8 cellular contexts compared by ENCODE assay signal in the genomic region with DNA sequence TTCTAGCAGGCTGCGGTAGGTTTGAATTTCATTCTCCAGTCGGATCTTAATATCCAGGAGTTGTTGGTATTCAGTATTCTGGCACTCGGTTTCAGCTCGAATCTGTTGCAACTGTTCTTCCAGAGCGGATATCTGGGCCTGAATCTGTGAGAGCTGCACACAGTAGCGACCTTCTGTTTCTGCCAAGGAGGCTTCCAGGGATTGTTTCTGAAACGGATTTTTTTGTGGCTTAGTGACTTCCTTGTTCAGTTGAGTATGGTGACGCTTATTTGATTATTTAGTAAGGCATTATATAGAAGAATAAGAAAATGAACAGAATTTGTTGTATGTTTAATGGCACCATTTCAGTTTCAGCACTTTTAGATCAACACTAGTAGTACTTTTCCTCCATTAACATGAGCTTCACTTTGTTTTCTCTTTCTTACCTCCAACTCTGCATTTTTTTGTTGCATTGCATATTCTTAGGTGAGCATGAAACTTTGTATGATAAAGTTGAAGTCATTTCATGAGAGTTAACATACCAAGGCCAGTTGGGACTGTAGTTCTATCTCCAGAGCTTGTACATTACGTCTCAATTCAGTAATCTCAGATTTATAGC. TPM values are rescaled to one million over a fixed set of nuclear protein-coding genes. Genes with fewer than 3 reads are reported as not detected.
A peak's percentile ranks its signal among the peaks of the same experiment; 100 is the strongest.
DNase-seq lines count a peak whose midpoint lies in the region; ATAC-seq, FAIRE-seq and TF ChIP-seq lines count a peak whose summit lies in the region.

No MANE protein-coding gene starts in this region.

- H3K4me3 ChIP-seq in AG04450 (ENCODE audit: low read depth, low read length) = peak overlapping the region; percentile 73
- H3K4me3 ChIP-seq in HUES48 (ENCODE audit: low read depth, low read length) = peak overlapping the region; percentile 98
- H3K4me3 ChIP-seq in body of pancreas = peak overlapping the region; percentile 19 to 23
- peak overlapping the region; percentile 61 to 88 (median 68) for H3K4me3 ChIP-seq in keratinocyte (ENCODE audit: control insufficient read depth in 2 of 3, extremely low read depth in 1 of 3, insufficient read depth in 2 of 3, low read depth in 1 of 3, low read length in 3 of 3)
- peak overlapping the region; percentile 58 to 84 (median 75) for H3K4me3 ChIP-seq in subcutaneous abdominal adipose tissue (ENCODE audit: low read depth in 1 of 5, low read length in 5 of 5)

- H3K4me2 ChIP-seq in keratinocyte (ENCODE audit: control insufficient read depth, extremely low read depth, insufficient read depth, low read depth, low read length) = peak overlapping the region; percentile 75

- H3K9me3 ChIP-seq in AG04450 (ENCODE audit: control insufficient read depth, insufficient read depth, low read length) = no peaks in the 10 kb centered on the region
- H3K9me3 ChIP-seq in HUES48 (ENCODE audit: control insufficient read depth, insufficient read depth, low read length) = no peaks in the 10 kb centered on the region
- no peaks in the 10 kb centered on the region for H3K9me3 ChIP-seq in body of pancreas
- no peaks in the 10 kb centered on the region for H3K9me3 ChIP-seq in keratinocyte (ENCODE audit: control insufficient read depth, low read depth, low read length)
- H3K9me3 ChIP-seq in subcutaneous abdominal adipose tissue (ENCODE audit: control insufficient read depth in 5 of 5, low read length in 5 of 5) = no peaks in the 10 kb centered on the region

- H2AFZ ChIP-seq in keratinocyte (ENCODE audit: control insufficient read depth, low read length) = peak overlapping the region; percentile 72

- POLR2A ChIA-PET in AG04450 (lab: Yijun Ruan, JAX) = interaction anchor here (0.6 to 1.4 kb wide), 5 partner anchors 14 to 869 kb away, joined by 3 to 10 read pairs (median 3); partner anchors contain the start of genes EIF1 and SMARCE1

- DNase-seq in AG04450 (ENCODE audit: low read depth, low spot score) = no peak
- DNase-seq in body of pancreas = peak in 1 of 4 donors; percentile 6
- no peak for DNase-seq in keratinocyte (ENCODE audit: low read depth, low spot score)
- DNase-seq in NCI-H2171 treated with DMSO at 0.1 percent for 48 hours (lab: John Stamatoyannopoulos, UW) = no peak

- H3K79me2 ChIP-seq in keratinocyte (ENCODE audit: control insufficient read depth, insufficient read depth, low read length) = peaks cover 12% of the 10 kb centered on the region

- CTCF ChIA-PET in AG04450 (lab: Charles Lee) = interaction anchor here (1.0 to 2.4 kb wide), 7 partner anchors 16 to 848 kb away, joined by 3 to 18 read pairs (median 7); no protein-coding TSS in a partner anchor

- WGBS in body of pancreas, 2 donors = 33 to 36% methylated on average over 9 of the region's 9 CpGs

- no peaks in the 10 kb centered on the region for H4K20me1 ChIP-seq in keratinocyte (ENCODE audit: control insufficient read depth, extremely low read depth, insufficient read depth, low read length)

- H3K27ac ChIP-seq in AG04450 (ENCODE audit: low read depth, low read length) = peak overlapping the region; percentile 59
- peak overlapping the region; percentile 92 for H3K27ac ChIP-seq in HUES48 (ENCODE audit: low read depth, low read length)
- peak overlapping the region in 3 of 4 donors; percentile 77 to 89 (median 88) for H3K27ac ChIP-seq in body of pancreas
- peak overlapping the region; percentile 60 for H3K27ac ChIP-seq in keratinocyte (ENCODE audit: control insufficient read depth, insufficient read depth, low read length)
- peak overlapping the region; percentile 91 for H3K27ac ChIP-seq in subcutaneous abdominal adipose tissue (ENCODE audit: low read depth, low read length)

- H3K9ac ChIP-seq in HUES48 (ENCODE audit: low read depth, low read length) (peak overlapping the region; percentile 17; the same call in 1 of the 2 replicates), keratinocyte (ENCODE audit: control insufficient read depth, extremely low read depth, insufficient read depth, low read length) (peak overlapping the region; percentile 74), subcutaneous abdominal adipose tissue (ENCODE audit: low read length in 5 of 5) (peak overlapping the region; percentile 25 to 84 (median 76))

- intact Hi-C loops in body of pancreas (cut with DNase I) = no loop called here

- no peak for TF ChIP-seq POLR2A in body of pancreas (IDR thresholded peaks at IDR 0.05)

- ATAC-seq in body of pancreas (no peak), HG03354 (IDR thresholded peaks at IDR 0.05; ENCODE audit: poor library complexity, severe bottlenecking, unreplicated experiment) (no peak), HG03378 (IDR thresholded peaks at IDR 0.05; ENCODE audit: unreplicated experiment) (no peak)

- H3K36me3 ChIP-seq in HUES48 (ENCODE audit: control insufficient read depth, insufficient read depth, low read length) (peaks cover 7% of the 10 kb centered on the region), body of pancreas (replicated peaks in 1 of 2; ENCODE audit: insufficient read depth in 1 of 2, low read depth in 2 of 2) (no peaks in the 10 kb centered on the region), keratinocyte (ENCODE audit: control insufficient read depth in 2 of 2, extremely low read depth in 1 of 2, insufficient read depth in 2 of 2, low read length in 2 of 2) (peaks cover 4 to 8% of the 10 kb centered on the region in 2 experiments), subcutaneous abdominal adipose tissue (ENCODE audit: control insufficient read depth in 5 of 5, insufficient read depth in 5 of 5, low read length in 5 of 5) (peaks cover 0 to 16% (median 7%) of the 10 kb centered on the region in 5 donors)

- H3K27me3 ChIP-seq in AG04450 (ENCODE audit: control insufficient read depth, insufficient read depth, low read length) (no peaks in the 10 kb centered on the region), HUES48 (ENCODE audit: control insufficient read depth, insufficient read depth, low read length) (no peaks in the 10 kb centered on the region), body of pancreas (no peaks in the 10 kb centered on the region), keratinocyte (ENCODE audit: control insufficient read depth, extremely low read depth, insufficient read depth, low read length) (no peaks in the 10 kb centered on the region), subcutaneous abdominal adipose tissue (ENCODE audit: control insufficient read depth in 5 of 5, insufficient read depth in 4 of 5, low read length in 5 of 5) (no peaks in the 10 kb centered on the region)

- dilution Hi-C loops in keratinocyte (cut with MboI; ENCODE audit: extremely low pct_ligation_motif_present, low sequenced_read_pairs) = no loop called here

- TF ChIP-seq CTCF in AG04450 (IDR thresholded peaks at IDR 0.05; ENCODE audit: low read depth, low read length) = no peak
- TF ChIP-seq CTCF in body of pancreas (IDR thresholded peaks at IDR 0.05) = no peak
- no peak for TF ChIP-seq CTCF in keratinocyte (optimal IDR thresholded peaks at IDR 0.05 in 1 of 3, IDR thresholded peaks at IDR 0.05 in 1 of 3, conservative IDR thresholded peaks at IDR 0.05 in 1 of 3; ENCODE audit: extremely low read depth in 1 of 3, insufficient read depth in 2 of 3, low read length in 3 of 3)

- no peak for FAIRE-seq in keratinocyte (lab: Jason Lieb, UNC)

- H3K4me1 ChIP-seq in HUES48 (ENCODE audit: control insufficient read depth, insufficient read depth, low read length) = peaks cover 12% of the 10 kb centered on the region
- H3K4me1 ChIP-seq in body of pancreas = peaks cover 15% of the 10 kb centered on the region
- peaks cover 17% of the 10 kb centered on the region for H3K4me1 ChIP-seq in keratinocyte (ENCODE audit: control insufficient read depth, extremely low read depth, insufficient read depth, low read length)
- H3K4me1 ChIP-seq in subcutaneous abdominal adipose tissue (ENCODE audit: control insufficient read depth in 5 of 5, insufficient read depth in 5 of 5, low read length in 5 of 5) = peaks cover 3 to 25% (median 18%) of the 10 kb centered on the region in 5 donors

- no peaks in the 10 kb centered on the region for H3K9me1 ChIP-seq in keratinocyte (ENCODE audit: control insufficient read depth, extremely low read depth, insufficient read depth, low read length)

RNA-seq across cellular contexts. Expression of gene KRT10, which starts 2.8 kb away (rescaled TPM):
- polyA plus RNA-seq in AG04450 (2011; rRNA removed) (35.4 and 35.8 TPM in 2 replicates), keratinocyte (27.2 to 67.9 TPM (median 66.2 TPM) in 3 replicates)
- polyA minus RNA-seq in AG04450 (2011; rRNA and poly(A)+ RNA removed) = 0.69 and 2.0 TPM in 2 replicates
- 1 to 10 TPM; 3.3 to 8.0 TPM for total RNA-seq in body of pancreas
- 2,723 TPM for polyA plus RNA-seq in keratinocyte (2011; ENCODE audit: low read depth)
- polyA plus RNA-seq in keratinocyte (2011; cell fraction: cytosol; rRNA removed) = 28.3 and 53.4 TPM in 2 replicates
- polyA plus RNA-seq in keratinocyte (2011; cell fraction: nucleus; rRNA removed) = 72.0 and 123 TPM in 2 replicates
- polyA plus RNA-seq in keratinocyte (2012; ENCODE audit: low replicate concordance) = 62.0 and 2,469 TPM in 2 replicates
- polyA minus RNA-seq in keratinocyte = 1.9 to 13.0 TPM (median 11.8 TPM) in 3 replicates
- polyA minus RNA-seq in keratinocyte (2011; cell fraction: cytosol; rRNA and poly(A)+ RNA removed) = 8.2 TPM
- 21.5 and 30.9 TPM in 2 replicates for polyA minus RNA-seq in keratinocyte (2011; cell fraction: nucleus; rRNA and poly(A)+ RNA removed)

RNA-seq across cellular contexts. Expression of gene KRT28, which starts 19.9 kb away (rescaled TPM):
- polyA plus RNA-seq in AG04450 (2011; rRNA removed) = not detected in 2 replicates
- not detected in 2 replicates for polyA minus RNA-seq in AG04450 (2011; rRNA and poly(A)+ RNA removed)
- not detected for total RNA-seq in body of pancreas
- not detected in 3 replicates for polyA plus RNA-seq in keratinocyte
- not detected for polyA plus RNA-seq in keratinocyte (2011; ENCODE audit: low read depth)
- not detected in 2 replicates for polyA plus RNA-seq in keratinocyte (2011; cell fraction: cytosol; rRNA removed)
- not detected in 2 replicates for polyA plus RNA-seq in keratinocyte (2011; cell fraction: nucleus; rRNA removed)
- polyA plus RNA-seq in keratinocyte (2012; ENCODE audit: low replicate concordance) = not detected in 2 replicates
- polyA minus RNA-seq in keratinocyte = not detected in 3 replicates
- polyA minus RNA-seq in keratinocyte (2011; cell fraction: cytosol; rRNA and poly(A)+ RNA removed) = not detected
- polyA minus RNA-seq in keratinocyte (2011; cell fraction: nucleus; rRNA and poly(A)+ RNA removed) = not detected in 2 replicates

RNA-seq across cellular contexts. Expression of gene KRT27, which starts 37.3 kb away (rescaled TPM):
- not detected in 2 replicates for polyA plus RNA-seq in AG04450 (2011; rRNA removed)
- polyA minus RNA-seq in AG04450 (2011; rRNA and poly(A)+ RNA removed) = not detected in 2 replicates
- not detected for total RNA-seq in body of pancreas
- polyA plus RNA-seq in keratinocyte = 0.05 TPM in 1 of 3 replicates, not detected in the others
- polyA plus RNA-seq in keratinocyte (2011; ENCODE audit: low read depth) = 1.3 TPM
- 0.12 TPM in 1 of 2 replicates, not detected in the other for polyA plus RNA-seq in keratinocyte (2011; cell fraction: cytosol; rRNA removed)
- polyA plus RNA-seq in keratinocyte (2011; cell fraction: nucleus; rRNA removed) = not detected in 2 replicates
- polyA plus RNA-seq in keratinocyte (2012; ENCODE audit: low replicate concordance) = 2.4 TPM in 1 of 2 replicates, not detected in the other
- not detected in 3 replicates for polyA minus RNA-seq in keratinocyte
- not detected for polyA minus RNA-seq in keratinocyte (2011; cell fraction: cytosol; rRNA and poly(A)+ RNA removed)
- polyA minus RNA-seq in keratinocyte (2011; cell fraction: nucleus; rRNA and poly(A)+ RNA removed) = not detected in 2 replicates

RNA-seq across cellular contexts. Expression of gene KRT12, which starts 47.4 kb away (rescaled TPM):
- not detected in 2 replicates for polyA plus RNA-seq in AG04450 (2011; rRNA removed)
- polyA minus RNA-seq in AG04450 (2011; rRNA and poly(A)+ RNA removed) = not detected in 2 replicates
- total RNA-seq in body of pancreas = not detected
- not detected in 3 replicates for polyA plus RNA-seq in keratinocyte
- not detected for polyA plus RNA-seq in keratinocyte (2011; ENCODE audit: low read depth)
- polyA plus RNA-seq in keratinocyte (2011; cell fraction: cytosol; rRNA removed) = not detected in 2 replicates
- not detected in 2 replicates for polyA plus RNA-seq in keratinocyte (2011; cell fraction: nucleus; rRNA removed)
- polyA plus RNA-seq in keratinocyte (2012; ENCODE audit: low replicate concordance) = 0.20 TPM in 1 of 2 replicates, not detected in the other
- polyA minus RNA-seq in keratinocyte = not detected in 3 replicates
- not detected for polyA minus RNA-seq in keratinocyte (2011; cell fraction: cytosol; rRNA and poly(A)+ RNA removed)
- not detected in 2 replicates for polyA minus RNA-seq in keratinocyte (2011; cell fraction: nucleus; rRNA and poly(A)+ RNA removed)

RNA-seq across cellular contexts. Expression of gene KRT26, which starts 47.6 kb away (rescaled TPM):
- polyA plus RNA-seq in AG04450 (2011; rRNA removed) (not detected in 2 replicates), keratinocyte (not detected in 3 replicates)
- polyA minus RNA-seq in AG04450 (2011; rRNA and poly(A)+ RNA removed) = not detected in 2 replicates
- not detected for total RNA-seq in body of pancreas
- polyA plus RNA-seq in keratinocyte (2011; ENCODE audit: low read depth) = not detected
- not detected in 2 replicates for polyA plus RNA-seq in keratinocyte (2011; cell fraction: cytosol; rRNA removed)
- polyA plus RNA-seq in keratinocyte (2011; cell fraction: nucleus; rRNA removed) = not detected in 2 replicates
- polyA plus RNA-seq in keratinocyte (2012; ENCODE audit: low replicate concordance) = not detected in 2 replicates
- not detected in 3 replicates for polyA minus RNA-seq in keratinocyte
- not detected for polyA minus RNA-seq in keratinocyte (2011; cell fraction: cytosol; rRNA and poly(A)+ RNA removed)
- polyA minus RNA-seq in keratinocyte (2011; cell fraction: nucleus; rRNA and poly(A)+ RNA removed) = not detected in 2 replicates

Comparison
In these comparisons a context has a peak if more than half of its experiments do, and no peak if none do; other contexts are left out.
1. H3K4me3 ChIP-seq: peak in every context shown above with its lines; median percentile 98 in HUES48; 75 in subcutaneous abdominal adipose tissue; 73 in AG04450; 68 in keratinocyte; 21 in body of pancreas.
2. H3K9ac ChIP-seq: peak in every context shown above with its lines; median percentile 76 in subcutaneous abdominal adipose tissue; 74 in keratinocyte; 17 in HUES48.